8 cellular contexts compared by ENCODE assay signal in genomic region chr21:46639489-46640386, GRCh38. TPM values are rescaled to one million over a fixed set of nuclear protein-coding genes. Genes with fewer than 3 reads are reported as not detected.
DNase-seq lines count a peak whose midpoint lies in the region; ATAC-seq and TF ChIP-seq lines count a peak whose summit lies in the region.

No MANE protein-coding gene starts in this region.

- 84% methylated on average over 8 of the region's 8 CpGs for WGBS in hepatocyte (ENCODE audit: low lambda C conversion rate, missing lambda C conversion rate)

- no peak overlapping the region for H3K27ac ChIP-seq in HCT116 (ENCODE audit: low read depth, low read length)
- H3K27ac ChIP-seq in hepatocyte: no peak overlapping the region

- H3K9me3 ChIP-seq in HCT116 (ENCODE audit: control insufficient read depth in 1 of 2, insufficient read depth in 1 of 2, low read depth in 1 of 2, low read length in 2 of 2): no peaks in the 10 kb centered on the region
- H3K9me3 ChIP-seq in hepatocyte (ENCODE audit: low read depth): no peaks in the 10 kb centered on the region

- peaks cover 3 to 17% of the 10 kb centered on the region in 2 experiments; a peak in 3 of 4 replicates for H3K4me1 ChIP-seq in HCT116 (ENCODE audit: control insufficient read depth in 1 of 2, insufficient read depth in 2 of 2, low read length in 2 of 2)
- peaks cover 24% of the 10 kb centered on the region for H3K4me1 ChIP-seq in hepatocyte (ENCODE audit: insufficient read depth)

- no peak overlapping the region for H2AFZ ChIP-seq in HCT116 (ENCODE audit: low read depth, low read length, poor library complexity, severe bottlenecking)
- H2AFZ ChIP-seq in hepatocyte: no peak overlapping the region

- no peak for TF ChIP-seq POLR2A in HCT116 (IDR thresholded peaks at IDR 0.05; ENCODE audit: borderline replicate concordance, extremely low read depth, insufficient read depth, insufficient read length)

- TF ChIP-seq CTCF in AG10803 (conservative IDR thresholded peaks at IDR 0.05; ENCODE audit: low read length): peak; percentile 60
- peak in 2 of 3 experiments; percentile 36 to 51; a peak in 4 of 6 replicates for TF ChIP-seq CTCF in HCT116 (IDR thresholded peaks at IDR 0.05 in 2 of 3, conservative IDR thresholded peaks at IDR 0.05 in 1 of 3; ENCODE audit: borderline replicate concordance in 1 of 3, insufficient read depth in 1 of 3, low read depth in 2 of 3, low read length in 2 of 3)
- TF ChIP-seq CTCF in hepatocyte (IDR thresholded peaks at IDR 0.05; ENCODE audit: poor library complexity): peak; percentile 46

- H3K9ac ChIP-seq in HCT116 (ENCODE audit: low read length): no peak overlapping the region

- H3K4me1 Mint-ChIP-seq in activated CD4-positive, alpha-beta memory T cell treated with anti-CD3 and anti-CD28 coated beads for 36 hours (ENCODE audit: low read depth): peaks cover 44% of the 10 kb centered on the region

- POLR2A ChIA-PET in HCT116 (lab: Charles Lee): no interaction called here
- POLR2A ChIA-PET in activated CD4-positive, alpha-beta memory T cell treated with anti-CD3 and anti-CD28 coated beads for 36 hours (lab: Charles Lee): interaction anchor here (0.9 kb wide), 1 partner anchor 19 kb away, joined by 3 read pairs; no protein-coding TSS in a partner anchor

- H3K27me3 ChIP-seq in HCT116 (ENCODE audit: insufficient read depth, low read length): no peaks in the 10 kb centered on the region
- no peaks in the 10 kb centered on the region for H3K27me3 ChIP-seq in hepatocyte

- H3K4me3 Mint-ChIP-seq in activated CD4-positive, alpha-beta memory T cell treated with anti-CD3 and anti-CD28 coated beads for 36 hours: peak overlapping the region; percentile 28

- CTCF ChIA-PET in HCT116 (lab: Charles Lee): interaction anchor here (0.6 to 1.8 kb wide), 6 partner anchors 19 to 669 kb away, joined by 3 to 15 read pairs (median 4); no protein-coding TSS in a partner anchor
- CTCF ChIA-PET in activated CD4-positive, alpha-beta memory T cell treated with anti-CD3 and anti-CD28 coated beads for 36 hours (lab: Charles Lee): interaction anchor here (0.8 to 1.8 kb wide), 6 partner anchors 13 to 108 kb away, joined by 3 to 8 read pairs (median 5); no protein-coding TSS in a partner anchor

- intact Hi-C loops in HCT116 (cut with micrococcal nuclease): no loop called here
- intact Hi-C loops in activated CD4-positive, alpha-beta memory T cell treated with anti-CD3 and anti-CD28 coated beads for 36 hours (cut with micrococcal nuclease): no loop called here

- peaks cover 36% of the 10 kb centered on the region for H3K79me2 ChIP-seq in HCT116 (ENCODE audit: insufficient read depth, low read length)
- peaks cover 59% of the 10 kb centered on the region for H3K79me2 ChIP-seq in hepatocyte

- no peak overlapping the region for H3K4me3 ChIP-seq in AG10803 (ENCODE audit: low read length)
- no peak overlapping the region for H3K4me3 ChIP-seq in HCT116 (replicated peaks in 1 of 2; ENCODE audit: low read depth in 1 of 2, low read length in 2 of 2)
- no peak overlapping the region for H3K4me3 ChIP-seq in hepatocyte

- H4K20me1 ChIP-seq in HCT116 (ENCODE audit: insufficient read depth) (no peaks in the 10 kb centered on the region), hepatocyte (ENCODE audit: insufficient read depth, poor library complexity, severe bottlenecking) (peaks cover 22% of the 10 kb centered on the region)

- RAD21 ChIA-PET in HCT116 (lab: Charles Lee; ENCODE audit: low non-redundant PET in 1 of 2, low total read pairs in 2 of 2, uncharacterized antibody in 2 of 2, unreplicated experiment in 2 of 2): interaction anchor here in 1 of 2 experiments (0.8 kb wide), 1 partner anchor 496 kb away, joined by 3 read pairs; no protein-coding TSS in a partner anchor

- no TSS peak for BruUV-seq in HCT116 (replicated peaks; lab: Mats Ljungman, UMichigan)

- DNase-seq in AG10803 (ENCODE audit: low read depth): peak; percentile 41
- no peak for DNase-seq in HCT116 (ENCODE audit: low read depth, low spot score)
- DNase-seq in activated CD4-positive, alpha-beta memory T cell treated with anti-CD3 and anti-CD28 coated beads for 36 hours: no peak
- DNase-seq in hepatocyte (ENCODE audit: low spot score): no peak
- no peak for DNase-seq in stimulated activated CD8-positive, alpha-beta memory T cell treated with anti-CD3 and anti-CD28 coated beads, Interleukin-4, amount 100 ng/mL, for 48 hours
- no peak for DNase-seq in iPS-NIHi11 (ENCODE audit: low spot score)

- H3K27ac Mint-ChIP-seq in activated CD4-positive, alpha-beta memory T cell treated with anti-CD3 and anti-CD28 coated beads for 36 hours: peak overlapping the region; percentile 58

- H3K4me2 ChIP-seq in HCT116 (ENCODE audit: low read length) (no peak overlapping the region), hepatocyte (peak overlapping the region; percentile 95)

- peaks cover 35% of the 10 kb centered on the region for H3K36me3 Mint-ChIP-seq in activated CD4-positive, alpha-beta memory T cell treated with anti-CD3 and anti-CD28 coated beads for 36 hours

- peaks cover 6 to 10% of the 10 kb centered on the region in 2 experiments; a peak in 3 of 4 replicates for H3K36me3 ChIP-seq in HCT116 (ENCODE audit: control insufficient read depth in 1 of 2, insufficient read depth in 2 of 2, low read length in 2 of 2)
- H3K36me3 ChIP-seq in hepatocyte (replicated peaks; ENCODE audit: insufficient read depth, low read depth): no peaks in the 10 kb centered on the region

- no peak for TF ChIP-seq RAD21 in HCT116 (IDR thresholded peaks at IDR 0.05; ENCODE audit: low read depth)

- H3K9me2 ChIP-seq in HCT116 (ENCODE audit: insufficient read depth) (no peaks in the 10 kb centered on the region), hepatocyte (replicated peaks; ENCODE audit: insufficient read depth) (no peaks in the 10 kb centered on the region)

- H3K9me3 Mint-ChIP-seq in activated CD4-positive, alpha-beta memory T cell treated with anti-CD3 and anti-CD28 coated beads for 36 hours: no peaks in the 10 kb centered on the region

- ATAC-seq in HCT116 (no peak), GM21381 (IDR thresholded peaks at IDR 0.05; ENCODE audit: unreplicated experiment) (no peak), GM18498 (IDR thresholded peaks at IDR 0.05; ENCODE audit: unreplicated experiment) (no peak)

- H3K27me3 Mint-ChIP-seq in activated CD4-positive, alpha-beta memory T cell treated with anti-CD3 and anti-CD28 coated beads for 36 hours: no peaks in the 10 kb centered on the region

TF ChIP-seq in HCT116, 20 proteins besides CTCF, POLR2A, EP300 and RAD21:
- TF ChIP-seq SIN3A (IDR thresholded peaks at IDR 0.05; ENCODE audit: low read depth) (no peak), SP1 (IDR thresholded peaks at IDR 0.05; ENCODE audit: low read depth) (no peak), FOSL1 (IDR thresholded peaks at IDR 0.05; ENCODE audit: low read depth) (no peak)

RNA-seq across cellular contexts. Expression of gene PRMT2, which starts 4.3 kb away (rescaled TPM):
- total RNA-seq in HCT116 (2021; ENCODE audit: unreplicated experiment): 59.1 TPM
- polyA plus RNA-seq in HCT116 (2012): 70.5 and 71.7 TPM in 2 replicates
- 10 to 100 TPM; 85.4 to 90.7 TPM for total RNA-seq in activated CD4-positive, alpha-beta memory T cell treated with anti-CD3 and anti-CD28 coated beads for 36 hours
- 79.7 and 86.5 TPM in 2 replicates for total RNA-seq in hepatocyte
- polyA plus RNA-seq in hepatocyte: 98.1 and 108 TPM in 2 replicates

RNA-seq across cellular contexts. Expression of gene S100B, which starts 34.9 kb away (rescaled TPM):
- total RNA-seq in HCT116 (2021; ENCODE audit: unreplicated experiment) (not detected), hepatocyte (not detected in 2 replicates)
- not detected in 2 replicates for polyA plus RNA-seq in HCT116 (2012)
- not detected for total RNA-seq in activated CD4-positive, alpha-beta memory T cell treated with anti-CD3 and anti-CD28 coated beads for 36 hours
- not detected in 2 replicates for polyA plus RNA-seq in hepatocyte
